ENCODE assay signal across 9 cellular contexts in the genomic region with DNA sequence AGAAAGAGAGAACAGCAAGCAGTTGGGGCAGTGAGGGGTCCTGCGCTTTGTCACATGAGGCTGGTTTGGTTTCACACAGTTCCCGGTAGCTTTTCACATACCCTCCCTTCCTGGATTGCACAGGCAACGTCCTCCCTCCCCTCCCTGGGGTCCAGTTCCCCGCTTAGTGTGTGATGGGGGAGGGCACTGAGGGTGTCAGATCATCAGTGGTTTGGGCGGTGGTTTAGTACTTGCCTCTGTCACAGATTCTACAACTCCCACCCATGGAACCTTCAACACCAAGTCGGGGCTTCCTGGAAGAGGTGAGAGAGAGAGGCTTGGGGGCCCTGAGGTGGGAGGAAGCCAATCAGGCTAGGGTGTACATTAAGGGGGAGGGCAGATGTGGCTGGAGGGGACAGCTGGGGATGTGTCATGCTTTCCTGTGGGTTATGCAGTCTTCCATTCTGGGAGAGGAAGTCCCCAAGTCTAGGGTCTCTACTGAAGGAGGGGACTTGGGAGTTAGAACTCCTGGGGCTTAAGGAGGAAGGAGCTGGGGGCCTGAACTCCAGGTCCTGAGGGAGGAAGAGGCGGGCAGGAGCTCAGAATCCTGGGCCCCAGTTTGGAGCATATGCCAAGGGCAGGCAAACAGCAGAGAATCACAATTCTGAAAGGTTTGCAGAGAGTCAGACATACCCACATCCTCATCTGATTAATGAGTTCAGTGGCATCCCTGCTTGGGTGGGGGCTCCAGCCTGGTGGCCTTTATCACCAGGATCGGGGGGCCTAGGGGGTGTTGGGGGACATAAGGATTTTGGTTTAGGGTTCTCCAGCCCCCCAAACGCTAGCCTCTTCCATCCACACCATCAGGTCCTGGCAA. TPM values are rescaled to one million over a fixed set of nuclear protein-coding genes. Genes with fewer than 3 reads are reported as not detected.
A peak's percentile ranks its signal among the peaks of the same experiment; 100 is the strongest.
DNase-seq lines count a peak whose midpoint lies in the region; ATAC-seq lines count a peak whose summit lies in the region.
"Had no signal": no experiment of that assay in that cellular context is flagged by ENCODE, and none has a peak within 500 bp of the region (broad histone marks: within the 10 kb centered on the region; RNA-seq: fewer than 3 reads in every experiment).

NKG7 (minus strand) TSS at position 6 of the 856 bp plus-strand sequence. CDS start 119 bp downstream, outside the sequence.

- no peaks in the 10 kb centered on the region for H3K27me3 Mint-ChIP-seq in activated naive CD8-positive, alpha-beta T cell

- peak within 1 kb of the TSS; percentile 87 for H3K4me3 Mint-ChIP-seq in activated naive CD8-positive, alpha-beta T cell

- ATAC-seq in GM18511 (IDR thresholded peaks at IDR 0.05; ENCODE audit: unreplicated experiment) (peak; percentile 60), HG03159 (IDR thresholded peaks at IDR 0.05; ENCODE audit: unreplicated experiment) (no peak), GM18519 (IDR thresholded peaks at IDR 0.05; ENCODE audit: low FRiP score, unreplicated experiment) (no peak)

- no peaks in the 10 kb centered on the region for H3K9me3 Mint-ChIP-seq in activated naive CD8-positive, alpha-beta T cell (ENCODE audit: low read depth)

- H3K36me3 Mint-ChIP-seq in activated naive CD8-positive, alpha-beta T cell, result peaks cover 4% of the 10 kb centered on the region

- peak within 1 kb of the TSS; percentile 94 for H3K27ac Mint-ChIP-seq in activated naive CD8-positive, alpha-beta T cell

- H3K4me1 Mint-ChIP-seq in activated naive CD8-positive, alpha-beta T cell (ENCODE audit: low read depth), result peaks cover 76% of the 10 kb centered on the region

- peak in 3 of 5 donors; percentile 15 to 80 (median 31) for DNase-seq in T-helper 1 cell
- peak; percentile 51 to 81 (median 61) for DNase-seq in stimulated activated CD4-positive, alpha-beta T cell treated with anti-CD3 and anti-CD28 coated beads, TNF-alpha, amount 100 ng/mL, for 24 hours (ENCODE audit: low read depth in 3 of 3)
- DNase-seq in A172 (ENCODE audit: low spot score), result no peak
- DNase-seq in C1 segment of cervical spinal cord (lab: John Stamatoyannopoulos, UW), result no peak

RNA-seq across cellular contexts. Expression of gene NKG7, which starts in this region (rescaled TPM):
- not detected in 2 replicates for total RNA-seq in A172 (2014; rRNA removed; shearing (Covaris generic))
- total RNA-seq: SK-MEL-5 had no signal

Comparison
In these comparisons a context has a peak if more than half of its experiments do, and no peak if none do; other contexts are left out.
1. DNase-seq: peak in T-helper 1 cell (3 of 5) and stimulated activated CD4-positive, alpha-beta T cell treated with anti-CD3 and anti-CD28 coated beads, TNF-alpha, amount 100 ng/mL, for 24 hours (3 of 3); none in A172 (single experiment) and C1 segment of cervical spinal cord (0 of 14).